In genomic region chr6:10386756-10387654, GRCh38 we compare ENCODE assay signal across 17 cellular contexts. TPM values are rescaled to one million over a fixed set of nuclear protein-coding genes. Genes with fewer than 3 reads are reported as not detected.
A peak's percentile ranks its signal among the peaks of the same experiment; 100 is the strongest.
DNase-seq lines count a peak whose midpoint lies in the region; FAIRE-seq and TF ChIP-seq lines count a peak whose summit lies in the region.
"Had no signal": no experiment of that assay in that cellular context is flagged by ENCODE, and none has a peak within 500 bp of the region (broad histone marks: within the 10 kb centered on the region; RNA-seq: fewer than 3 reads in every experiment).

No MANE protein-coding gene starts in this region.

- no peak overlapping the region for H2BK5ac ChIP-seq in neuronal stem cell (ENCODE audit: low read length)

- H3K23ac ChIP-seq in neuronal stem cell (ENCODE audit: low read depth, low read length, poor library complexity): no peak overlapping the region

- FAIRE-seq in bronchial epithelial cell (lab: Jason Lieb, UNC): peak; percentile 62
- FAIRE-seq: GM12878, HTR-8/SVneo had no signal

- H3K4me1 Mint-ChIP-seq in T-helper 1 cell treated with Interleukin-12 subunit alpha and Interleukin-12 subunit beta and Interleukin-4 antibody, amounts not matched to agents 30 μg/mL and 1 μg/mL, for 36 hours (ENCODE audit: low read depth): peaks cover 2% of the 10 kb centered on the region
- H3K4me1 Mint-ChIP-seq in type B pancreatic cell (ENCODE audit: unreplicated experiment): peaks cover 46% of the 10 kb centered on the region

- H3K27ac Mint-ChIP-seq in T-helper 1 cell treated with Interleukin-12 subunit alpha and Interleukin-12 subunit beta and Interleukin-4 antibody, amounts not matched to agents 30 μg/mL and 1 μg/mL, for 36 hours: peak overlapping the region; percentile 66
- peak overlapping the region; percentile 9 for H3K27ac Mint-ChIP-seq in type B pancreatic cell
- H3K27ac Mint-ChIP-seq: HFFc6 had no signal

- H2AK5ac ChIP-seq in neuronal stem cell (ENCODE audit: low read depth, low read length): no peak overlapping the region

- peaks cover 95% of the 10 kb centered on the region for H3K27me3 Mint-ChIP-seq in T-helper 1 cell treated with Interleukin-12 subunit alpha and Interleukin-12 subunit beta and Interleukin-4 antibody, amounts not matched to agents 30 μg/mL and 1 μg/mL, for 36 hours (ENCODE audit: low read depth)
- peaks cover 96% of the 10 kb centered on the region for H3K27me3 Mint-ChIP-seq in type B pancreatic cell

- H3K4me2 ChIP-seq in neuronal stem cell (ENCODE audit: insufficient read depth, low read length, poor library complexity, severe bottlenecking): no peak overlapping the region
- H3K4me2 ChIP-seq: BLaER1 treated with 17β-estradiol and CSF1 and Interleukin-3, amounts not matched to agents 10 nM and 100 nM had no signal

- no peak overlapping the region for H3K4ac ChIP-seq in neuronal stem cell (ENCODE audit: low read length)

- TF ChIP-seq CTCF in bronchial epithelial cell (IDR thresholded peaks at IDR 0.05; ENCODE audit: insufficient read depth, low read length, severe bottlenecking): no peak
- no peak for TF ChIP-seq CTCF in type B pancreatic cell (conservative IDR thresholded peaks at IDR 0.05)

- H3K9me3 ChIP-seq in neuronal stem cell (replicated peaks in 1 of 2; ENCODE audit: control insufficient read depth in 2 of 2, insufficient read depth in 1 of 2, low read depth in 1 of 2, low read length in 2 of 2): peaks cover 0 to 4% of the 10 kb centered on the region in 2 donors
- H3K9me3 ChIP-seq: HAP-1 had no signal

- H3K36me3 Mint-ChIP-seq in T-helper 1 cell treated with Interleukin-12 subunit alpha and Interleukin-12 subunit beta and Interleukin-4 antibody, amounts not matched to agents 30 μg/mL and 1 μg/mL, for 36 hours (ENCODE audit: low read depth): peaks cover 10% of the 10 kb centered on the region
- no peaks in the 10 kb centered on the region for H3K36me3 Mint-ChIP-seq in type B pancreatic cell

- H3K9ac ChIP-seq in neuronal stem cell (ENCODE audit: low read depth, low read length, poor library complexity): no peak overlapping the region
- H3K9ac ChIP-seq: BLaER1 treated with 17β-estradiol and CSF1 and Interleukin-3, amounts not matched to agents 10 nM and 100 nM had no signal

- H2BK12ac ChIP-seq in neuronal stem cell (ENCODE audit: low read length): no peak overlapping the region

- no peak overlapping the region for H3K27ac ChIP-seq in neuronal stem cell (replicated peaks; ENCODE audit: low read length)
- H3K27ac ChIP-seq: 22Rv1; BLaER1 treated with 17β-estradiol and CSF1 and Interleukin-3, amounts not matched to agents 10 nM and 100 nM had no signal

- no peak overlapping the region for H3K14ac ChIP-seq in neuronal stem cell (ENCODE audit: low read length)

- H4K91ac ChIP-seq in neuronal stem cell (ENCODE audit: low read depth, low read length, poor library complexity): no peak overlapping the region

- H3K36me3 ChIP-seq in bronchial epithelial cell (ENCODE audit: control insufficient read depth, insufficient read depth, low read length): no peaks in the 10 kb centered on the region
- no peaks in the 10 kb centered on the region for H3K36me3 ChIP-seq in neuronal stem cell (replicated peaks in 1 of 2; ENCODE audit: control insufficient read depth in 2 of 2, insufficient read depth in 2 of 2, low read length in 2 of 2)
- H3K36me3 ChIP-seq: BLaER1 treated with 17β-estradiol and CSF1 and Interleukin-3, amounts not matched to agents 10 nM and 100 nM; HAP-1 had no signal

- no CpG with 5 or more reads among the region's 8 CpGs for WGBS in neuronal stem cell (ENCODE audit: extremely low coverage in 2 of 2, insufficient read length in 2 of 2, insufficient replicate concordance in 1 of 2), 2 donors

- DNase-seq in T-helper 1 cell (no peak), bronchial epithelial cell (ENCODE audit: low read depth) (no peak), neuronal stem cell (ENCODE audit: low spot score) (peak; percentile 5), type B pancreatic cell (ENCODE audit: extremely low spot score, unreplicated experiment) (no peak), GDM1 (lab: John Stamatoyannopoulos, UW) (no peak), NCI-H526 treated with DMSO at 0.1 percent for 48 hours (lab: John Stamatoyannopoulos, UW) (no peak), SHP77 (lab: John Stamatoyannopoulos, UW) (no peak)
- DNase-seq: CD4-positive, CD25-positive, alpha-beta regulatory T cell; DMS53; GOT3; HFFc6 had no signal

- H4K8ac ChIP-seq in neuronal stem cell (ENCODE audit: low read depth, low read length): no peak overlapping the region

- H2AFZ ChIP-seq in neuronal stem cell (ENCODE audit: low read length): no peak overlapping the region

- no peak overlapping the region for H2BK15ac ChIP-seq in neuronal stem cell (ENCODE audit: low read length)

- no peaks in the 10 kb centered on the region for H3K27me3 ChIP-seq in bronchial epithelial cell (ENCODE audit: control insufficient read depth, insufficient read depth, low read length)
- peaks cover 35 to 100% (median 97%) of the 10 kb centered on the region in 3 experiments for H3K27me3 ChIP-seq in neuronal stem cell (ENCODE audit: control insufficient read depth in 3 of 3, insufficient read depth in 3 of 3, low read depth in 1 of 3, low read length in 3 of 3)

- no peak overlapping the region for H3K4me3 ChIP-seq in bronchial epithelial cell (ENCODE audit: low read depth, low read length)
- H3K4me3 ChIP-seq in neuronal stem cell (ENCODE audit: low read length in 2 of 2): no peak overlapping the region
- H3K4me3 ChIP-seq: BLaER1 treated with 17β-estradiol and CSF1 and Interleukin-3, amounts not matched to agents 10 nM and 100 nM; GM12878; HAP-1 had no signal

- H3K9me3 Mint-ChIP-seq in T-helper 1 cell treated with Interleukin-12 subunit alpha and Interleukin-12 subunit beta and Interleukin-4 antibody, amounts not matched to agents 30 μg/mL and 1 μg/mL, for 36 hours: peaks cover 9% of the 10 kb centered on the region
- H3K9me3 Mint-ChIP-seq in type B pancreatic cell: no peaks in the 10 kb centered on the region
- H3K9me3 Mint-ChIP-seq: HFFc6 had no signal

- no peak overlapping the region for H3K18ac ChIP-seq in neuronal stem cell (ENCODE audit: low read length)

- peaks cover 0 to 9% of the 10 kb centered on the region in 2 donors for H3K4me1 ChIP-seq in neuronal stem cell (ENCODE audit: control insufficient read depth in 2 of 2, insufficient read depth in 1 of 2, low read depth in 1 of 2, low read length in 2 of 2)

- H3K4me3 Mint-ChIP-seq in T-helper 1 cell treated with Interleukin-12 subunit alpha and Interleukin-12 subunit beta and Interleukin-4 antibody, amounts not matched to agents 30 μg/mL and 1 μg/mL, for 36 hours: no peak overlapping the region
- peak overlapping the region; percentile 62 for H3K4me3 Mint-ChIP-seq in type B pancreatic cell
- H3K4me3 Mint-ChIP-seq: CD4-positive, CD25-positive, alpha-beta regulatory T cell; HFFc6 had no signal

- H2BK120ac ChIP-seq in neuronal stem cell (ENCODE audit: low read depth, low read length): no peak overlapping the region

- H3K79me1 ChIP-seq in neuronal stem cell (ENCODE audit: low read depth, low read length): no peaks in the 10 kb centered on the region

RNA-seq across cellular contexts. Expression of gene TFAP2A, which starts 27.9 kb away (rescaled TPM):
- total RNA-seq in bronchial epithelial cell: 3.4 and 6.3 TPM in 2 replicates
- 0.53 TPM for polyA plus RNA-seq in neuronal stem cell (2013, experiment 1 of 2)
- polyA plus RNA-seq in neuronal stem cell (2013, experiment 2 of 2): 0.54 TPM
- total RNA-seq in type B pancreatic cell (ENCODE audit: low replicate concordance): 66.6 and 143 TPM in 2 replicates
- total RNA-seq: CD4-positive, CD25-positive, alpha-beta regulatory T cell had no signal
- polyA plus RNA-seq: CD4-positive, CD25-positive, alpha-beta regulatory T cell had no signal
